In the genomic region with DNA sequence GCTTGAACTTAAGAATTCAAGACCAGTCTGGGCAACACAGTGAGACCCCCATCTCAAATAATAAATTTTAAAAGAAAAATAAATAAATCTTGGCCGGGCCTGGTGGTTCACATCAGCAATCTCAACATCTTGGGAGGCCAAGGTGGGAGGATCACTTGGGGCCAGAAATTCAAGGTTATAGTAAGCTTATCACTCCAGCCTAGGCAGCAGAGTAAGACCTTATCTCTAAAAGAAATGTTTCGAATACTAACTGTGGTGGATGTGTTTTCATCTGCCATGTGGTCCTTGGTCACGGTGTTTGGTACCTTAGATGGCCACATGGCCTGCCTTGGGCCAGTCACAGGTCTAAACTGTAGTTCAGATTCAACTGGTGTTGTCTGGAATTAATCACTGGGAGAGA, we compare ENCODE assay signal across 18 cellular contexts. TPM values are rescaled to one million over a fixed set of nuclear protein-coding genes. Genes with fewer than 3 reads are reported as not detected.
A peak's percentile ranks its signal among the peaks of the same experiment; 100 is the strongest.
DNase-seq lines count a peak whose midpoint lies in the region; ATAC-seq, FAIRE-seq and TF ChIP-seq lines count a peak whose summit lies in the region.
"Had no signal": no experiment of that assay in that cellular context is flagged by ENCODE, and none has a peak within 500 bp of the region (broad histone marks: within the 10 kb centered on the region; RNA-seq: fewer than 3 reads in every experiment).

No MANE protein-coding gene starts in this region.

- H2BK12ac ChIP-seq in mesenchymal stem cell (ENCODE audit: low read length in 2 of 2) = no peak overlapping the region

- H4K91ac ChIP-seq in mesenchymal stem cell (ENCODE audit: low read length) = no peak overlapping the region

- no peak overlapping the region for H2BK120ac ChIP-seq in mesenchymal stem cell (ENCODE audit: low read depth, low read length)

- H3K79me2 ChIP-seq in HepG2 (ENCODE audit: insufficient read depth, low read length) = peaks cover 9% of the 10 kb centered on the region

- H3K27me3 ChIP-seq in HepG2 (ENCODE audit: control insufficient read depth in 1 of 2, insufficient read depth in 2 of 2, low read length in 2 of 2) (no peaks in the 10 kb centered on the region), right lobe of liver (peaks cover 0 to 12% of the 10 kb centered on the region in 2 donors), mesenchymal stem cell (ENCODE audit: control insufficient read depth in 1 of 2, insufficient read depth in 1 of 2, low read length in 2 of 2) (peaks cover 5 to 13% of the 10 kb centered on the region in 2 experiments), aorta (ENCODE audit: control insufficient read depth in 1 of 2, insufficient read depth in 2 of 2, low read length in 1 of 2) (no peaks in the 10 kb centered on the region)

- peak overlapping the region; percentile 90 for H2AK5ac ChIP-seq in mesenchymal stem cell (ENCODE audit: low read length, severe bottlenecking)

- peaks cover 34% of the 10 kb centered on the region for H3K4me1 ChIP-seq in HepG2 (ENCODE audit: insufficient read depth, low read length)
- H3K4me1 ChIP-seq in right lobe of liver = no peaks in the 10 kb centered on the region
- H3K4me1 ChIP-seq in mesenchymal stem cell (ENCODE audit: control insufficient read depth, insufficient read depth, low read depth, low read length) = peaks cover 16% of the 10 kb centered on the region
- peaks cover 0 to 6% of the 10 kb centered on the region in 2 donors for H3K4me1 ChIP-seq in aorta (ENCODE audit: control insufficient read depth in 1 of 2, insufficient read depth in 2 of 2, low read length in 2 of 2)

- H3K4me3 ChIP-seq in HepG2 (replicated peaks in 1 of 3; ENCODE audit: insufficient read depth in 1 of 3, low read depth in 2 of 3, low read length in 3 of 3) (no peak overlapping the region), right lobe of liver (no peak overlapping the region), mesenchymal stem cell (ENCODE audit: insufficient read depth in 1 of 2, low read depth in 1 of 2, low read length in 2 of 2) (no peak overlapping the region), aorta (ENCODE audit: low read length in 2 of 2) (no peak overlapping the region)
- H3K4me3 ChIP-seq: esophagus squamous epithelium had no signal

- DNase-seq in HepG2 (ENCODE audit: low spot score) (no peak), right lobe of liver (no peak), mesenchymal stem cell (no peak), aorta (no peak), D721Med (ENCODE audit: insufficient read length, low spot score) (no peak)
- DNase-seq: activated B cell treated with CpG ODN at 0.5 μM for 24 hours; activated gamma-delta T cell; CD4-positive, alpha-beta T cell; esophagus squamous epithelium; naive B cell; NCI-H2029 treated with DMSO at 0.1 percent for 48 hours; NCI-H69 had no signal

- 77% methylated on average over 3 of the region's 3 CpGs for WGBS in HepG2 (ENCODE audit: low lambda C conversion rate)
- 79% methylated on average over 3 of the region's 3 CpGs for WGBS in right lobe of liver (ENCODE audit: insufficient coverage, low coverage, low lambda C conversion rate, missing lambda C conversion rate)
- WGBS in mesenchymal stem cell = 81% methylated on average over 3 of the region's 3 CpGs
- WGBS in aorta, 2 donors = 25 to 28% methylated on average over 3 of the region's 3 CpGs

- in situ Hi-C loops in HepG2 (cut with HindIII; ENCODE audit: extremely low pct_ligation_motif_present, low pct_unique_long_range_greater_than_20kb) = no loop called here

- peaks cover 14% of the 10 kb centered on the region for H3K79me1 ChIP-seq in mesenchymal stem cell (replicated peaks; ENCODE audit: low read length, poor library complexity, severe bottlenecking)

- no peak overlapping the region for H3K14ac ChIP-seq in mesenchymal stem cell (ENCODE audit: low read length in 2 of 2)

- TF ChIP-seq POLR2A in HepG2 (IDR thresholded peaks at IDR 0.05; ENCODE audit: insufficient read depth in 1 of 2, low read depth in 2 of 2, low read length in 2 of 2) (no peak), right lobe of liver (IDR thresholded peaks at IDR 0.05) (no peak)

- no peak overlapping the region for H2BK15ac ChIP-seq in mesenchymal stem cell (ENCODE audit: low read depth, poor library complexity, severe bottlenecking)

- no peaks in the 10 kb centered on the region for H4K20me1 ChIP-seq in HepG2 (ENCODE audit: insufficient read depth, low read length)

- no TSS peak for BruUV-seq in HepG2 (replicated peaks; lab: Mats Ljungman, UMichigan)

- no peak overlapping the region for H3K23ac ChIP-seq in mesenchymal stem cell (ENCODE audit: low read length in 2 of 2)

- TF ChIP-seq EP300 in HepG2 (IDR thresholded peaks at IDR 0.05; ENCODE audit: low read depth in 2 of 2, low read length in 2 of 2) (no peak), HepG2 (CRISPR knock-in tag; IDR thresholded peaks at IDR 0.05; ENCODE audit: borderline replicate concordance) (no peak)

- CTCF ChIA-PET in HepG2 (lab: Yijun Ruan, JAX; ENCODE audit: low intra/inter-chr PET ratio, low total read pairs) = no interaction called here

- ATAC-seq in HepG2 (no peak), right lobe of liver (no peak), aorta (ENCODE audit: low FRiP score) (no peak), HG03378 (IDR thresholded peaks at IDR 0.05; ENCODE audit: unreplicated experiment) (no peak)
- ATAC-seq: left lobe of liver had no signal

- FAIRE-seq in HepG2 (lab: Jason Lieb, UNC) (peak; percentile 44), D721Med (lab: Jason Lieb, UNC) (no peak)
- FAIRE-seq: astrocyte, H1 had no signal

- intact Hi-C loops in HepG2 (cut with micrococcal nuclease; ENCODE audit: unreplicated experiment) = no loop called here
- intact Hi-C loops in right lobe of liver (cut with DNase I) = loop anchor here in 1 of 2 donors (10.0 kb wide), 1 partner anchor 137 kb away; no protein-coding TSS in a partner anchor
- intact Hi-C loops in aorta (cut with DNase I) = no loop called here

- H3K27ac ChIP-seq in HepG2 (ENCODE audit: extremely low read length, insufficient read depth, low read length) (no peak overlapping the region), right lobe of liver (no peak overlapping the region), mesenchymal stem cell (ENCODE audit: low read length, poor library complexity, severe bottlenecking) (peak overlapping the region; percentile 81), aorta (ENCODE audit: low read depth in 1 of 2, low read length in 2 of 2) (peak overlapping the region; percentile 77 to 85)

- H3K9me3 ChIP-seq in HepG2 (ENCODE audit: low read length) = no peaks in the 10 kb centered on the region
- H3K9me3 ChIP-seq in right lobe of liver = no peaks in the 10 kb centered on the region
- H3K9me3 ChIP-seq in mesenchymal stem cell (ENCODE audit: control insufficient read depth, low read length) = no peaks in the 10 kb centered on the region
- no peaks in the 10 kb centered on the region for H3K9me3 ChIP-seq in aorta (ENCODE audit: control insufficient read depth, low read length)
- H3K9me3 ChIP-seq: esophagus squamous epithelium had no signal

- H3K36me3 ChIP-seq in HepG2 (replicated peaks in 1 of 2; ENCODE audit: control insufficient read depth in 1 of 2, insufficient read depth in 2 of 2, low read length in 2 of 2) = peaks cover 4 to 10% of the 10 kb centered on the region in 2 experiments
- no peaks in the 10 kb centered on the region for H3K36me3 ChIP-seq in right lobe of liver
- H3K36me3 ChIP-seq in mesenchymal stem cell (ENCODE audit: control insufficient read depth in 1 of 2, insufficient read depth in 2 of 2, low read depth in 1 of 2, low read length in 2 of 2) = no peaks in the 10 kb centered on the region
- H3K36me3 ChIP-seq in aorta (ENCODE audit: control insufficient read depth in 1 of 2, insufficient read depth in 2 of 2, low read length in 1 of 2) = no peaks in the 10 kb centered on the region
- H3K36me3 ChIP-seq: esophagus squamous epithelium had no signal

- TF ChIP-seq RAD21 in HepG2 (CRISPR knock-in tag; IDR thresholded peaks at IDR 0.05) = no peak

- no peak overlapping the region for H2BK5ac ChIP-seq in mesenchymal stem cell (ENCODE audit: low read depth, low read length, poor library complexity, severe bottlenecking)

- POLR2A ChIA-PET in HepG2 (lab: Yijun Ruan, JAX) = interaction anchor here (1.2 kb wide), 1 partner anchor 8 kb away, joined by 3 read pairs; no protein-coding TSS in a partner anchor

- H4K8ac ChIP-seq in mesenchymal stem cell (ENCODE audit: low read length) = no peak overlapping the region

- no peak for TF ChIP-seq CTCF in HepG2 (CRISPR knock-in tag; IDR thresholded peaks at IDR 0.05)
- no peak for TF ChIP-seq CTCF in right lobe of liver (IDR thresholded peaks at IDR 0.05)
- TF ChIP-seq CTCF in D721Med (IDR thresholded peaks at IDR 0.05; ENCODE audit: insufficient read depth, missing control alignments) = no peak

- no peak overlapping the region for H3K4ac ChIP-seq in mesenchymal stem cell (ENCODE audit: low read depth in 1 of 2, low read length in 2 of 2)

- H2AFZ ChIP-seq in HepG2 (ENCODE audit: low read length) (no peak overlapping the region), mesenchymal stem cell (ENCODE audit: low read depth, low read length) (no peak overlapping the region)

- no peak overlapping the region for H3K4me2 ChIP-seq in HepG2 (ENCODE audit: low read depth, low read length)
- H3K4me2 ChIP-seq in mesenchymal stem cell (ENCODE audit: low read length, poor library complexity, severe bottlenecking) = no peak overlapping the region

- no peak overlapping the region for H3K9ac ChIP-seq in HepG2 (ENCODE audit: insufficient read depth, low read depth, low read length)
- H3K9ac ChIP-seq in mesenchymal stem cell (ENCODE audit: low read length) = no peak overlapping the region

- H3K18ac ChIP-seq in mesenchymal stem cell (ENCODE audit: low read depth in 1 of 2, low read length in 2 of 2) = no peak overlapping the region

RNA-seq across cellular contexts. Expression of gene UBE2C, which starts 5.8 kb away (rescaled TPM):
- total RNA-seq in HepG2 (2016; rRNA removed; fragmentation: Illumina TruSeq; extraction: Trizol) (123 and 139 TPM in 2 replicates), right lobe of liver (1 to 10 TPM in 4 of 6 experiments, under 1 TPM in 1, not detected in 1; 0.66 to 5.8 (median 3.7) TPM), aorta (1 to 10 TPM; 1.0 to 1.9 TPM)
- total RNA-seq in HepG2 (2016; cell fraction: cytosol; rRNA removed; fragmentation: Illumina TruSeq; extraction: Trizol; ENCODE audit: low read depth) = 108 and 125 TPM in 2 replicates
- total RNA-seq in HepG2 (2016; cell fraction: insoluble cytoplasmic fraction; rRNA removed; fragmentation: Illumina TruSeq; extraction: Trizol) = 118 and 139 TPM in 2 replicates
- total RNA-seq in HepG2 (2016; cell fraction: membrane; rRNA removed; fragmentation: Illumina TruSeq; extraction: Trizol) = 79.5 and 81.6 TPM in 2 replicates
- total RNA-seq in HepG2 (2016; cell fraction: nucleus; rRNA removed; fragmentation: Illumina TruSeq; extraction: Trizol) = 34.2 and 41.5 TPM in 2 replicates
- polyA plus RNA-seq in HepG2 (2011; rRNA removed) (58.6 and 100 TPM in 2 replicates), aorta (1 to 10 TPM in 1 of 2 donors, not detected in 1; 5.0 TPM)
- polyA plus RNA-seq in HepG2 (2011; cell fraction: cytosol; rRNA removed) = 63.8 and 96.2 TPM in 2 replicates
- 29.8 and 37.6 TPM in 2 replicates for polyA plus RNA-seq in HepG2 (2011; cell fraction: nucleus; rRNA removed)
- polyA plus RNA-seq in HepG2 (2012) = 47.4 and 65.0 TPM in 2 replicates
- polyA plus RNA-seq in HepG2 (2016; cell fraction: cytosol; fragmentation: Illumina TruSeq; extraction: Trizol; ENCODE audit: low read depth) = 79.9 and 83.0 TPM in 2 replicates
- polyA plus RNA-seq in HepG2 (2016; cell fraction: insoluble cytoplasmic fraction; fragmentation: Illumina TruSeq; extraction: Trizol; ENCODE audit: low read depth) = 212 and 226 TPM in 2 replicates
- polyA plus RNA-seq in HepG2 (2016; cell fraction: membrane; fragmentation: Illumina TruSeq; extraction: Trizol; ENCODE audit: low read depth) = 72.2 and 74.7 TPM in 2 replicates
- 105 and 106 TPM in 2 replicates for polyA plus RNA-seq in HepG2 (2016; cell fraction: nucleus; fragmentation: Illumina TruSeq; extraction: Trizol; ENCODE audit: insufficient read depth, low read depth)
- 49.8 and 263 TPM in 2 replicates for polyA minus RNA-seq in HepG2 (2011; rRNA and poly(A)+ RNA removed; ENCODE audit: low replicate concordance)
- polyA minus RNA-seq in HepG2 (2011; cell fraction: cytosol; rRNA and poly(A)+ RNA removed) = 28.6 and 38.5 TPM in 2 replicates
- polyA minus RNA-seq in HepG2 (2011; cell fraction: nucleus; rRNA and poly(A)+ RNA removed) = 13.6 and 17.3 TPM in 2 replicates
- polyA plus RNA-seq in mesenchymal stem cell (2013, experiment 1 of 2) = 20.5 TPM
- 21.3 TPM for polyA plus RNA-seq in mesenchymal stem cell (2013, experiment 2 of 2)

RNA-seq across cellular contexts. Expression of gene TNNC2, which starts 8.9 kb away (rescaled TPM):
- total RNA-seq in HepG2 (2016; rRNA removed; fragmentation: Illumina TruSeq; extraction: Trizol) = 4.7 and 7.1 TPM in 2 replicates
- total RNA-seq in HepG2 (2016; cell fraction: cytosol; rRNA removed; fragmentation: Illumina TruSeq; extraction: Trizol; ENCODE audit: low read depth) = 1.9 TPM in 2 replicates
- 3.9 and 7.3 TPM in 2 replicates for total RNA-seq in HepG2 (2016; cell fraction: insoluble cytoplasmic fraction; rRNA removed; fragmentation: Illumina TruSeq; extraction: Trizol)
- total RNA-seq in HepG2 (2016; cell fraction: membrane; rRNA removed; fragmentation: Illumina TruSeq; extraction: Trizol) = 1.4 and 2.9 TPM in 2 replicates
- total RNA-seq in HepG2 (2016; cell fraction: nucleus; rRNA removed; fragmentation: Illumina TruSeq; extraction: Trizol) = 0.78 and 1.0 TPM in 2 replicates
- 1.8 and 2.5 TPM in 2 replicates for polyA plus RNA-seq in HepG2 (2011; rRNA removed)
- 4.6 and 5.7 TPM in 2 replicates for polyA plus RNA-seq in HepG2 (2011; cell fraction: cytosol; rRNA removed)
- polyA plus RNA-seq in HepG2 (2011; cell fraction: nucleus; rRNA removed) = 1.7 and 1.9 TPM in 2 replicates
- 2.2 and 3.6 TPM in 2 replicates for polyA plus RNA-seq in HepG2 (2012)
- 1.7 and 2.4 TPM in 2 replicates for polyA plus RNA-seq in HepG2 (2016; cell fraction: cytosol; fragmentation: Illumina TruSeq; extraction: Trizol; ENCODE audit: low read depth)
- 8.8 and 10.1 TPM in 2 replicates for polyA plus RNA-seq in HepG2 (2016; cell fraction: insoluble cytoplasmic fraction; fragmentation: Illumina TruSeq; extraction: Trizol; ENCODE audit: low read depth)
- polyA plus RNA-seq in HepG2 (2016; cell fraction: membrane; fragmentation: Illumina TruSeq; extraction: Trizol; ENCODE audit: low read depth) = 1.5 and 1.8 TPM in 2 replicates
- polyA plus RNA-seq in HepG2 (2016; cell fraction: nucleus; fragmentation: Illumina TruSeq; extraction: Trizol; ENCODE audit: insufficient read depth, low read depth) = 3.3 and 3.6 TPM in 2 replicates
- polyA minus RNA-seq in HepG2 (2011; rRNA and poly(A)+ RNA removed; ENCODE audit: low replicate concordance) = 1.7 and 2.9 TPM in 2 replicates
- polyA minus RNA-seq in HepG2 (2011; cell fraction: cytosol; rRNA and poly(A)+ RNA removed) = 1.3 TPM in 1 of 2 replicates, not detected in the other
- 1.3 and 1.7 TPM in 2 replicates for polyA minus RNA-seq in HepG2 (2011; cell fraction: nucleus; rRNA and poly(A)+ RNA removed)
- 1 to 10 TPM in 1 of 6 experiments, under 1 TPM in 2, not detected in 3; 0.37 to 3.5 (median 0.86) TPM for total RNA-seq in right lobe of liver
- 0.19 TPM for polyA plus RNA-seq in mesenchymal stem cell (2013, experiment 1 of 2)
- 0.21 TPM for polyA plus RNA-seq in mesenchymal stem cell (2013, experiment 2 of 2)
- total RNA-seq in aorta = not detected
- polyA plus RNA-seq in aorta = 10 to 100 TPM in 1 of 2 donors, 1 to 10 TPM in 1; 1.9 to 26.3 TPM
- total RNA-seq: A673; activated B cell treated with CpG ODN at 0.5 μM for 24 hours; activated CD8-positive, alpha-beta memory T cell treated with anti-CD3 and anti-CD28 coated beads for 36 hours; astrocyte; left lobe of liver had no signal

RNA-seq across cellular contexts. Expression of gene SNX21, which starts 15.4 kb away (rescaled TPM):
- 9.3 and 12.8 TPM in 2 replicates for total RNA-seq in HepG2 (2016; rRNA removed; fragmentation: Illumina TruSeq; extraction: Trizol)
- total RNA-seq in HepG2 (2016; cell fraction: cytosol; rRNA removed; fragmentation: Illumina TruSeq; extraction: Trizol; ENCODE audit: low read depth) = 3.2 and 4.1 TPM in 2 replicates
- 8.3 and 13.1 TPM in 2 replicates for total RNA-seq in HepG2 (2016; cell fraction: insoluble cytoplasmic fraction; rRNA removed; fragmentation: Illumina TruSeq; extraction: Trizol)
- total RNA-seq in HepG2 (2016; cell fraction: membrane; rRNA removed; fragmentation: Illumina TruSeq; extraction: Trizol) = 8.2 and 11.5 TPM in 2 replicates
- total RNA-seq in HepG2 (2016; cell fraction: nucleus; rRNA removed; fragmentation: Illumina TruSeq; extraction: Trizol) = 8.8 and 9.6 TPM in 2 replicates
- polyA plus RNA-seq in HepG2 (2011; rRNA removed) = 7.7 and 9.3 TPM in 2 replicates
- 5.3 and 8.0 TPM in 2 replicates for polyA plus RNA-seq in HepG2 (2011; cell fraction: cytosol; rRNA removed)
- polyA plus RNA-seq in HepG2 (2011; cell fraction: nucleus; rRNA removed) = 19.8 and 23.5 TPM in 2 replicates
- polyA plus RNA-seq in HepG2 (2012) = 2.8 and 3.5 TPM in 2 replicates
- 3.6 and 3.9 TPM in 2 replicates for polyA plus RNA-seq in HepG2 (2016; cell fraction: cytosol; fragmentation: Illumina TruSeq; extraction: Trizol; ENCODE audit: low read depth)
- 9.9 and 11.5 TPM in 2 replicates for polyA plus RNA-seq in HepG2 (2016; cell fraction: insoluble cytoplasmic fraction; fragmentation: Illumina TruSeq; extraction: Trizol; ENCODE audit: low read depth)
- 7.4 and 8.6 TPM in 2 replicates for polyA plus RNA-seq in HepG2 (2016; cell fraction: membrane; fragmentation: Illumina TruSeq; extraction: Trizol; ENCODE audit: low read depth)
- polyA plus RNA-seq in HepG2 (2016; cell fraction: nucleus; fragmentation: Illumina TruSeq; extraction: Trizol; ENCODE audit: insufficient read depth, low read depth) = 12.4 and 16.9 TPM in 2 replicates
- 4.7 and 14.9 TPM in 2 replicates for polyA minus RNA-seq in HepG2 (2011; rRNA and poly(A)+ RNA removed; ENCODE audit: low replicate concordance)
- 5.2 and 5.3 TPM in 2 replicates for polyA minus RNA-seq in HepG2 (2011; cell fraction: cytosol; rRNA and poly(A)+ RNA removed)
- 13.4 and 17.7 TPM in 2 replicates for polyA minus RNA-seq in HepG2 (2011; cell fraction: nucleus; rRNA and poly(A)+ RNA removed)
- 10 to 100 TPM in 2 of 6 experiments, 1 to 10 TPM in 4; 3.4 to 21.8 (median 6.8) TPM for total RNA-seq in right lobe of liver
- polyA plus RNA-seq in mesenchymal stem cell (2013, experiment 1 of 2) = 18.0 TPM
- polyA plus RNA-seq in mesenchymal stem cell (2013, experiment 2 of 2) = 16.8 TPM
- 10 to 100 TPM; 36.2 to 57.7 TPM for total RNA-seq in aorta
- 100 to 1,000 TPM in 1 of 2 donors, 10 to 100 TPM in 1; 14.9 to 117 TPM for polyA plus RNA-seq in aorta

RNA-seq across cellular contexts. Expression of gene DNTTIP1, which starts 26.5 kb away (rescaled TPM):
- total RNA-seq in HepG2 (2016; rRNA removed; fragmentation: Illumina TruSeq; extraction: Trizol) = 23.2 and 40.1 TPM in 2 replicates
- 7.7 TPM in 2 replicates for total RNA-seq in HepG2 (2016; cell fraction: cytosol; rRNA removed; fragmentation: Illumina TruSeq; extraction: Trizol; ENCODE audit: low read depth)
- 24.8 and 38.1 TPM in 2 replicates for total RNA-seq in HepG2 (2016; cell fraction: insoluble cytoplasmic fraction; rRNA removed; fragmentation: Illumina TruSeq; extraction: Trizol)
- total RNA-seq in HepG2 (2016; cell fraction: membrane; rRNA removed; fragmentation: Illumina TruSeq; extraction: Trizol) = 16.6 and 17.9 TPM in 2 replicates
- total RNA-seq in HepG2 (2016; cell fraction: nucleus; rRNA removed; fragmentation: Illumina TruSeq; extraction: Trizol) = 22.3 and 25.4 TPM in 2 replicates
- 56.7 and 56.8 TPM in 2 replicates for polyA plus RNA-seq in HepG2 (2011; rRNA removed)
- 53.3 and 67.0 TPM in 2 replicates for polyA plus RNA-seq in HepG2 (2011; cell fraction: cytosol; rRNA removed)
- polyA plus RNA-seq in HepG2 (2011; cell fraction: nucleus; rRNA removed) = 32.3 and 33.3 TPM in 2 replicates
- 30.3 and 40.0 TPM in 2 replicates for polyA plus RNA-seq in HepG2 (2012)
- polyA plus RNA-seq in HepG2 (2016; cell fraction: cytosol; fragmentation: Illumina TruSeq; extraction: Trizol; ENCODE audit: low read depth) = 14.1 and 14.5 TPM in 2 replicates
- polyA plus RNA-seq in HepG2 (2016; cell fraction: insoluble cytoplasmic fraction; fragmentation: Illumina TruSeq; extraction: Trizol; ENCODE audit: low read depth) = 67.9 and 72.1 TPM in 2 replicates
- polyA plus RNA-seq in HepG2 (2016; cell fraction: membrane; fragmentation: Illumina TruSeq; extraction: Trizol; ENCODE audit: low read depth) = 21.7 and 24.7 TPM in 2 replicates
- polyA plus RNA-seq in HepG2 (2016; cell fraction: nucleus; fragmentation: Illumina TruSeq; extraction: Trizol; ENCODE audit: insufficient read depth, low read depth) = 53.7 and 62.4 TPM in 2 replicates
- polyA minus RNA-seq in HepG2 (2011; rRNA and poly(A)+ RNA removed; ENCODE audit: low replicate concordance) = 18.2 and 34.1 TPM in 2 replicates
- polyA minus RNA-seq in HepG2 (2011; cell fraction: cytosol; rRNA and poly(A)+ RNA removed) = 20.2 and 22.0 TPM in 2 replicates
- polyA minus RNA-seq in HepG2 (2011; cell fraction: nucleus; rRNA and poly(A)+ RNA removed) = 11.3 and 22.8 TPM in 2 replicates
- 10 to 100 TPM in 3 of 6 experiments, 1 to 10 TPM in 3; 7.5 to 15.7 (median 11.3) TPM for total RNA-seq in right lobe of liver
- polyA plus RNA-seq in mesenchymal stem cell (2013, experiment 1 of 2) = 35.0 TPM
- 36.8 TPM for polyA plus RNA-seq in mesenchymal stem cell (2013, experiment 2 of 2)
- total RNA-seq in aorta = 10 to 100 TPM; 25.8 to 27.8 TPM
- polyA plus RNA-seq in aorta = 10 to 100 TPM; 29.3 to 30.7 TPM

RNA-seq across cellular contexts. Expression of gene WFDC3, which starts 26.6 kb away (rescaled TPM):
- 0.40 and 0.58 TPM in 2 replicates for total RNA-seq in HepG2 (2016; rRNA removed; fragmentation: Illumina TruSeq; extraction: Trizol)
- total RNA-seq in HepG2 (2016; cell fraction: cytosol; rRNA removed; fragmentation: Illumina TruSeq; extraction: Trizol; ENCODE audit: low read depth) = not detected in 2 replicates
- total RNA-seq in HepG2 (2016; cell fraction: insoluble cytoplasmic fraction; rRNA removed; fragmentation: Illumina TruSeq; extraction: Trizol) = not detected in 2 replicates
- total RNA-seq in HepG2 (2016; cell fraction: membrane; rRNA removed; fragmentation: Illumina TruSeq; extraction: Trizol) = not detected in 2 replicates
- not detected in 2 replicates for total RNA-seq in HepG2 (2016; cell fraction: nucleus; rRNA removed; fragmentation: Illumina TruSeq; extraction: Trizol)
- polyA plus RNA-seq in HepG2 (2011; rRNA removed) = 0.33 TPM in 1 of 2 replicates, not detected in the other
- 0.28 and 0.32 TPM in 2 replicates for polyA plus RNA-seq in HepG2 (2011; cell fraction: cytosol; rRNA removed)
- not detected in 2 replicates for polyA plus RNA-seq in HepG2 (2011; cell fraction: nucleus; rRNA removed)
- not detected in 2 replicates for polyA plus RNA-seq in HepG2 (2012)
- 0.69 TPM in 1 of 2 replicates, not detected in the other for polyA plus RNA-seq in HepG2 (2016; cell fraction: cytosol; fragmentation: Illumina TruSeq; extraction: Trizol; ENCODE audit: low read depth)
- 0.67 TPM in 1 of 2 replicates, not detected in the other for polyA plus RNA-seq in HepG2 (2016; cell fraction: insoluble cytoplasmic fraction; fragmentation: Illumina TruSeq; extraction: Trizol; ENCODE audit: low read depth)
- 0.76 TPM in 1 of 2 replicates, not detected in the other for polyA plus RNA-seq in HepG2 (2016; cell fraction: membrane; fragmentation: Illumina TruSeq; extraction: Trizol; ENCODE audit: low read depth)
- polyA plus RNA-seq in HepG2 (2016; cell fraction: nucleus; fragmentation: Illumina TruSeq; extraction: Trizol; ENCODE audit: insufficient read depth, low read depth) = not detected in 2 replicates
- polyA minus RNA-seq in HepG2 (2011; rRNA and poly(A)+ RNA removed; ENCODE audit: low replicate concordance) = not detected in 2 replicates
- polyA minus RNA-seq in HepG2 (2011; cell fraction: cytosol; rRNA and poly(A)+ RNA removed) = not detected in 2 replicates
- polyA minus RNA-seq in HepG2 (2011; cell fraction: nucleus; rRNA and poly(A)+ RNA removed) = 1.0 TPM in 1 of 2 replicates, not detected in the other
- under 1 TPM in 2 of 6 experiments, not detected in 4; 0.49 to 0.73 TPM for total RNA-seq in right lobe of liver
- polyA plus RNA-seq in mesenchymal stem cell (2013, experiment 1 of 2) = 1.5 TPM
- 1.1 TPM for polyA plus RNA-seq in mesenchymal stem cell (2013, experiment 2 of 2)
- total RNA-seq in aorta = 1 to 10 TPM; 1.6 to 3.6 TPM
- 1 to 10 TPM in 1 of 2 donors, not detected in 1; 1.9 TPM for polyA plus RNA-seq in aorta
- total RNA-seq: A673; activated B cell treated with CpG ODN at 0.5 μM for 24 hours; activated CD8-positive, alpha-beta memory T cell treated with anti-CD3 and anti-CD28 coated beads for 36 hours; CD4-positive, alpha-beta T cell; H1; left lobe of liver had no signal

Comparison
In these comparisons a context has a peak if more than half of its experiments do, and no peak if none do; other contexts are left out.
1. RNA of gene UBE2C, which starts 5.8 kb away (total RNA-seq): 34.2 to 139 TPM in HepG2; 0.66 to 5.8 TPM in right lobe of liver and 1.0 to 1.9 TPM in aorta; every median in the first group is over 4 times any median in the second.
2. H3K27ac ChIP-seq: peak in mesenchymal stem cell (single experiment) and aorta (2 of 2); none in HepG2 (single experiment) and right lobe of liver (0 of 3).